In genomic region chr14:99318959-99319295, GRCh38 we compare ENCODE assay signal across 31 cellular contexts.
"Had no signal": no experiment of that assay in that cellular context is flagged by ENCODE, and none has a peak within 500 bp of the region (broad histone marks: within the 10 kb centered on the region; RNA-seq: fewer than 3 reads in every experiment).

No MANE protein-coding gene starts in this region.

- DNase-seq: activated CD4-positive, alpha-beta memory T cell treated with anti-CD3 and anti-CD28 coated beads, Interleukin-2, amount 10 ng/mL, durations not matched to agents 7 days and 5 days; activated CD4-positive, alpha-beta T cell treated with anti-CD3 and anti-CD28 coated beads, Interleukin-2, amount 10 ng/mL, durations not matched to agents 7 days and 5 days; activated CD8-positive, alpha-beta memory T cell treated with anti-CD3 and anti-CD28 coated beads, Interleukin-2, amount 50 U/mL, for 48 hours; activated gamma-delta T cell treated with Interleukin-2 at 50 U/mL for 16 hours; activated T-cell treated with anti-CD3 and anti-CD28 coated beads, Interleukin-2, amount 50 U/mL, for 24 hours; adrenal gland; body of pancreas; cerebellar nuclear complex; colonic mucosa; effector CD8-positive, alpha-beta T cell; erythroblast; gastrocnemius medialis; glutamatergic neuron; midbrain; naive thymus-derived CD4-positive, alpha-beta T cell; right lobe of liver; stimulated activated CD4-positive, alpha-beta T cell treated with anti-CD3 and anti-CD28 coated beads, Interleukin-12 subunit alpha, Interleukin-12 subunit beta, amount 100 ng/mL, for 4 hours; stimulated activated CD4-positive, alpha-beta T cell treated with anti-CD3 and anti-CD28 coated beads, Interleukin-4, amount 100 ng/mL, for 1 hour; substantia nigra; T-helper 9 cell; uterus had no signal

- H3K36me3 ChIP-seq: adrenal gland, colonic mucosa, gastrocnemius medialis, right lobe of liver, uterus had no signal

- FAIRE-seq: keratinocyte, TTC549 had no signal

- H3K27me3 Mint-ChIP-seq: activated CD4-positive, alpha-beta memory T cell treated with anti-CD3 and anti-CD28 coated beads, Interleukin-2, amount 10 ng/mL, durations not matched to agents 7 days and 5 days had no signal

- H3K27ac Mint-ChIP-seq: activated CD4-positive, alpha-beta memory T cell treated with anti-CD3 and anti-CD28 coated beads, Interleukin-2, amount 10 ng/mL, durations not matched to agents 7 days and 5 days; activated CD4-positive, alpha-beta T cell treated with anti-CD3 and anti-CD28 coated beads, Interleukin-2, amount 10 ng/mL, durations not matched to agents 7 days and 5 days; activated naive CD4-positive, alpha-beta T cell treated with anti-CD3 and anti-CD28 coated beads, Interleukin-2, amount 50 U/mL, for 72 hours; activated T-cell treated with anti-CD3 and anti-CD28 coated beads, Interleukin-2, amount 50 U/mL, for 24 hours; activated T-helper 17 cell treated with anti-CD3 and anti-CD28 coated beads, Interleukin-2, amount 50 U/mL, for 72 hours; memory B cell; naive thymus-derived CD4-positive, alpha-beta T cell; progenitor cell of endocrine pancreas; stimulated activated naive CD8-positive, alpha-beta T cell treated with anti-CD3 and anti-CD28 coated beads, Interleukin-15, Interleukin-2, amounts not matched to agents 100 ng/mL and 50 ng/mL, for 24 hours; type B pancreatic cell had no signal

- H3K9me3 Mint-ChIP-seq: activated CD4-positive, alpha-beta memory T cell treated with anti-CD3 and anti-CD28 coated beads, Interleukin-2, amount 10 ng/mL, durations not matched to agents 7 days and 5 days; activated CD4-positive, alpha-beta T cell treated with anti-CD3 and anti-CD28 coated beads, Interleukin-2, amount 10 ng/mL, durations not matched to agents 7 days and 5 days; activated naive CD4-positive, alpha-beta T cell treated with anti-CD3 and anti-CD28 coated beads, Interleukin-2, amount 50 U/mL, for 72 hours; activated T-cell treated with anti-CD3 and anti-CD28 coated beads, Interleukin-2, amount 50 U/mL, for 24 hours; activated T-helper 17 cell treated with anti-CD3 and anti-CD28 coated beads, Interleukin-2, amount 50 U/mL, for 72 hours; stimulated activated naive CD8-positive, alpha-beta T cell treated with anti-CD3 and anti-CD28 coated beads, Interleukin-15, Interleukin-2, amounts not matched to agents 100 ng/mL and 50 ng/mL, for 24 hours; type B pancreatic cell had no signal

- H3K27me3 ChIP-seq: adrenal gland, body of pancreas, colonic mucosa, right lobe of liver, uterus had no signal

- H3K9me3 ChIP-seq: adrenal gland, body of pancreas, colonic mucosa, gastrocnemius medialis, right lobe of liver, uterus had no signal

- H3K4me3 Mint-ChIP-seq: activated CD4-positive, alpha-beta memory T cell treated with anti-CD3 and anti-CD28 coated beads, Interleukin-2, amount 10 ng/mL, durations not matched to agents 7 days and 5 days; activated CD4-positive, alpha-beta T cell treated with anti-CD3 and anti-CD28 coated beads, Interleukin-2, amount 10 ng/mL, durations not matched to agents 7 days and 5 days; activated T-cell treated with anti-CD3 and anti-CD28 coated beads, Interleukin-2, amount 50 U/mL, for 24 hours; memory B cell; naive thymus-derived CD4-positive, alpha-beta T cell; stimulated activated naive CD8-positive, alpha-beta T cell treated with anti-CD3 and anti-CD28 coated beads, Interleukin-15, Interleukin-2, amounts not matched to agents 100 ng/mL and 50 ng/mL, for 24 hours; type B pancreatic cell had no signal

- ATAC-seq: activated CD4-positive, CD25-positive, alpha-beta regulatory T cell treated with anti-CD3 and anti-CD28 coated beads, Interleukin-2, amount 50 U/mL, for 24 hours; activated naive CD4-positive, alpha-beta T cell treated with anti-CD3 and anti-CD28 coated beads, Interleukin-2, amount 50 U/mL, for 72 hours; activated T-helper 17 cell treated with anti-CD3 and anti-CD28 coated beads, Interleukin-2, amount 50 U/mL, for 72 hours; body of pancreas; gastrocnemius medialis; naive thymus-derived CD4-positive, alpha-beta T cell had no signal

- H3K36me3 Mint-ChIP-seq: activated naive CD4-positive, alpha-beta T cell treated with anti-CD3 and anti-CD28 coated beads, Interleukin-2, amount 50 U/mL, for 72 hours; memory B cell; naive thymus-derived CD4-positive, alpha-beta T cell; type B pancreatic cell had no signal

- H3K4me3 ChIP-seq: adrenal gland, body of pancreas, colonic mucosa, gastrocnemius medialis, right lobe of liver, uterus had no signal

- H3K27ac ChIP-seq: adrenal gland, body of pancreas, gastrocnemius medialis, right lobe of liver, uterus, VCaP had no signal

- H3K4me1 ChIP-seq: adrenal gland, gastrocnemius medialis, uterus had no signal
